In the genomic region with DNA sequence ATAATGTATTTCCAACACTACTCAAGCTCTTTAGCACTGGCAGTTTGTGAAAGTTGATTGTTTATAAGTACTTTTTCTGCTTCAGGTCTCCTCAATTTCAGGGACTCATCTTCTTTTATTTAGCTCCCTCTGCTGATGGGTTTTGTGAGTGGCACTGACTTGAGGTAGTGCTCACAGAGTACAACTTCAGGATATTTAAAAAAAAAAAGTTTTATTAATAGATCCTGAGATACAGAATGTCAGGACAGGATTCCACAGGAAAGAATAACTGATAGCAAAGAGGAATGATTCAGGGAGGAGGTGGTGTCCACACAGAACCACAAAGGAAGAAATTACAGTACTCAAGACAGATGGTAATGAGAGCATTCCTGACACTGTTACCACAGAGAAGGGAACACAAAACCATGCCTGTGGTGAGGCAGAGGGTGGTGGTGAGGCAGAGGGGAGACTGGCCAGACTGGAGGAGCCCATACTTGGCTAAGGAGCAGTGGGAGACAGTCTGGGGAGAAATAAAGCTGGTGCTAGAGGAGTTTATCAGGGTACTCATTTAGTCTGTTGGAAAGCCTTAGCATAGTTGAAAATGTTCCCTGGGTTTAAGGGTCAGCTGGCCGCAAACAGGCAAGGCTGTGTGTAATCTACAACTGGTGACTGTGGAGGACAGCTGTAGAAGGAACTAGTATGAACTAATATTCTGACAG, we compare ENCODE assay signal across 8 cellular contexts.
A peak's percentile ranks its signal among the peaks of the same experiment; 100 is the strongest.
DNase-seq lines count a peak whose midpoint lies in the region; ATAC-seq and FAIRE-seq lines count a peak whose summit lies in the region.

No MANE protein-coding gene starts in this region.

- no peaks in the 10 kb centered on the region for H3K27me3 ChIP-seq in mesendoderm (ENCODE audit: insufficient read depth, low read length, poor library complexity)

- H3K4me3 ChIP-seq in Jurkat, Clone E6-1 (ENCODE audit: low read length): no peak overlapping the region
- no peak overlapping the region for H3K4me3 ChIP-seq in mesendoderm (ENCODE audit: low read length)

- no peak for ATAC-seq in GM19023 (IDR thresholded peaks at IDR 0.05; ENCODE audit: unreplicated experiment)

- peak; percentile 23 for FAIRE-seq in endometrium (lab: Jason Lieb, UNC)

- DNase-seq in stimulated activated naive CD4-positive, alpha-beta T cell (lab: John Stamatoyannopoulos, UW): peak in 4 of 6 experiments; percentile 2 to 50 (median 28)
- no peak for DNase-seq in stimulated activated naive CD4-positive, alpha-beta T cell treated with Interleukin-2 at 50 U/mL for 16 hours (lab: John Stamatoyannopoulos, UW)
- peak; percentile 37 for DNase-seq in Jurkat, Clone E6-1 (ENCODE audit: low read depth, low spot score)
- peak; percentile 31 for DNase-seq in SK-N-DZ (ENCODE audit: low spot score)
- DNase-seq in mesendoderm: peak; percentile 80
- DNase-seq in mucosa of gallbladder (ENCODE audit: low spot score): no peak

- H3K9ac ChIP-seq in mesendoderm (ENCODE audit: low read length): no peak overlapping the region

- no peak overlapping the region for H3K4me2 ChIP-seq in mesendoderm (ENCODE audit: low read length)

- no peak overlapping the region for H2BK120ac ChIP-seq in mesendoderm (ENCODE audit: low read depth, low read length)

- no peaks in the 10 kb centered on the region for H3K4me1 ChIP-seq in mesendoderm (ENCODE audit: control insufficient read depth, low read depth, low read length)

- H3K79me2 ChIP-seq in mesendoderm (ENCODE audit: control insufficient read depth, insufficient read depth, low read length): no peaks in the 10 kb centered on the region

- H3K18ac ChIP-seq in mesendoderm (ENCODE audit: low read length): no peak overlapping the region

- H2BK5ac ChIP-seq in mesendoderm (ENCODE audit: low read length): no peak overlapping the region

- H2AK5ac ChIP-seq in mesendoderm (ENCODE audit: low read length): no peak overlapping the region

- no peak overlapping the region for H3K27ac ChIP-seq in mesendoderm (ENCODE audit: low read depth, low read length)

- H2BK15ac ChIP-seq in mesendoderm (replicated peaks; ENCODE audit: low read depth): no peak overlapping the region

- WGBS in mesendoderm (ENCODE audit: extremely low coverage, insufficient coverage, low lambda C conversion rate): no CpG with 5 or more reads among the region's 1 CpG

- H4K8ac ChIP-seq in mesendoderm (ENCODE audit: low read depth, low read length): no peak overlapping the region

- no peak overlapping the region for H3K4ac ChIP-seq in mesendoderm (ENCODE audit: low read depth, low read length)

- H3K36me3 ChIP-seq in mesendoderm (ENCODE audit: control insufficient read depth, insufficient read depth, low read length): no peaks in the 10 kb centered on the region

- H3K23ac ChIP-seq in mesendoderm (ENCODE audit: low read length): no peak overlapping the region

- peak overlapping the region; percentile 58 for H3K56ac ChIP-seq in mesendoderm (ENCODE audit: low read length)

- no peak overlapping the region for H4K5ac ChIP-seq in mesendoderm (ENCODE audit: low read length)

- H3K79me1 ChIP-seq in mesendoderm (ENCODE audit: low read length): peaks cover 1% of the 10 kb centered on the region

Comparison
In these comparisons a context has a peak if more than half of its experiments do, and no peak if none do; other contexts are left out.
1. DNase-seq: peak in stimulated activated naive CD4-positive, alpha-beta T cell (4 of 6), Jurkat, Clone E6-1 (single experiment), SK-N-DZ (single experiment) and mesendoderm (single experiment); none in stimulated activated naive CD4-positive, alpha-beta T cell treated with Interleukin-2 at 50 U/mL for 16 hours (single experiment) and mucosa of gallbladder (single experiment).